Comparison of ENCODE assay signal across 1 cellular context in genomic region chr1:224348137-224348536, GRCh38.
TF ChIP-seq lines count a peak whose summit lies in the region.

No MANE protein-coding gene starts in this region.

TF ChIP-seq in K562, 482 proteins besides CTCF, POLR2A, EP300 and RAD21 (continued from another document):
- TF ChIP-seq MAFG (tag; conservative IDR thresholded peaks at IDR 0.05) (peak; percentile 83), NR1H2 (CRISPR knock-in tag; IDR thresholded peaks at IDR 0.05) (no peak), CC2D1A (IDR thresholded peaks at IDR 0.05) (no peak), MAFF (IDR thresholded peaks at IDR 0.05; ENCODE audit: low read length) (peak; percentile 92), C11orf30 (IDR thresholded peaks at IDR 0.05; ENCODE audit: low read depth) (peak; percentile 88), MAFK (IDR thresholded peaks at IDR 0.05; ENCODE audit: low read length) (peak; percentile 92), ZNF316 (IDR thresholded peaks at IDR 0.05) (peak; percentile 94)
